9 cellular contexts compared by ENCODE assay signal in the genomic region with DNA sequence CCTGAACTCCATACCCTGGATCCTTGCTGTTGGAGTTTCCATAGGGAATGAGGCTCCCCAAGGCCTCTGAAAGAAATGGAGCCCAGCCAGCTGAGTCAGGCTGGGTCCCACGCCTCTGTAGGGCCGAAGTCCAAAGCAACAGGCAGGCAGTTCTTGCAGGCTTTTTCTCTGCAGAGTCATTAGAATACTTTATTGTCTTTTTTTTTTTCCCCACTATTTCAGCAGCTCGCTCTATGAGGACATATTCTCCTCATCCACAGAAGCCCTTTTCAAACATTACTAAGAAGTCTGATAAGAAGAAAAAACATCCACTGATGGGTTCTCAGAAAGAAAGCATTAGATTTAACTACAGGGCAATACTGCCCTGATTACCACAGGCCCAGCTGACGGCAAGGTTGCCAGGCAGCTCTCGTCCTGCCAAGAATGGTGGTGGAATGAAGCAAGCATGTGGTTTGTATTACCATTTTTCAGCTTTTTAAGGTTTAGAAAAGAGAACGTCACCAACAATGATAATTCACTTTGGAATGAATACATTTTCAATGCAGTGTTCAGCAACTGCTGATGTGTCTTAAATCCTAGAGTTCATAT.
DNase-seq lines count a peak whose midpoint lies in the region; ATAC-seq, FAIRE-seq and TF ChIP-seq lines count a peak whose summit lies in the region.
"Had no signal": no experiment of that assay in that cellular context is flagged by ENCODE, and none has a peak within 500 bp of the region (broad histone marks: within the 10 kb centered on the region; RNA-seq: fewer than 3 reads in every experiment).

No MANE protein-coding gene starts in this region.

- ATAC-seq in A549 (peak; percentile 89 to 93), HG02981 (IDR thresholded peaks at IDR 0.05; ENCODE audit: unreplicated experiment) (no peak)
- ATAC-seq in stimulated activated naive CD8-positive, alpha-beta T cell treated with anti-CD3 and anti-CD28 coated beads, Interleukin-15, Interleukin-2, amounts not matched to agents 100 U/mL and 50 U/mL, for 24 hours = no peak

- no peak for TF ChIP-seq EP300 in A549 (IDR thresholded peaks at IDR 0.05)

- no peak overlapping the region for H3K4me3 Mint-ChIP-seq in endodermal cell

- TF ChIP-seq CTCF in A549 (IDR thresholded peaks at IDR 0.05) (no peak), endodermal cell (conservative IDR thresholded peaks at IDR 0.05) (no peak), GM20000 (IDR thresholded peaks at IDR 0.05; ENCODE audit: extremely low read depth, missing control alignments) (no peak)

- H3K9me3 ChIP-seq in A549 = no peaks in the 10 kb centered on the region
- H3K9me3 ChIP-seq in endodermal cell (ENCODE audit: control insufficient read depth, low read length) = no peaks in the 10 kb centered on the region
- H3K9me3 ChIP-seq in mucosa of stomach (ENCODE audit: control insufficient read depth, low read length) = no peaks in the 10 kb centered on the region

- POLR2A ChIA-PET in A549 (lab: Yijun Ruan, JAX) = interaction anchor here (1.6 kb wide), 1 partner anchor 223 kb away, joined by 13 read pairs; the partner anchor contains the start of gene CITED2

- no peaks in the 10 kb centered on the region for H3K36me3 Mint-ChIP-seq in endodermal cell (ENCODE audit: low read depth)

- H3K27me3 ChIP-seq in endodermal cell (ENCODE audit: control insufficient read depth, insufficient read depth, low read length, poor library complexity, severe bottlenecking) (no peaks in the 10 kb centered on the region), mucosa of stomach (ENCODE audit: control insufficient read depth, insufficient read depth, low read length) (no peaks in the 10 kb centered on the region)

- H3K9ac ChIP-seq in endodermal cell (ENCODE audit: extremely low read depth, low read length, poor library complexity, severe bottlenecking) = no peak overlapping the region
- H3K9ac ChIP-seq in mucosa of stomach (ENCODE audit: low read length) = peak overlapping the region; percentile 8

- no peaks in the 10 kb centered on the region for H3K9me3 Mint-ChIP-seq in endodermal cell

- FAIRE-seq in A549 (lab: Jason Lieb, UNC) = no peak

- CTCF ChIA-PET in A549 (lab: Yijun Ruan, JAX) = interaction anchor here (1.4 kb wide), 1 partner anchor 17 kb away, joined by 5 read pairs; no protein-coding TSS in a partner anchor

- DNase-seq in A549 (ENCODE audit: low read depth in 1 of 2, low spot score in 1 of 2) = peak; percentile 17 to 61
- DNase-seq in NCI-H226 = peak; percentile 95
- peak; percentile 51 for DNase-seq in endodermal cell
- no peak for DNase-seq in stimulated activated naive CD8-positive, alpha-beta T cell treated with anti-CD3 and anti-CD28 coated beads, Interleukin-15, Interleukin-2, amounts not matched to agents 100 U/mL and 50 U/mL, for 24 hours
- DNase-seq in NCI-H2081 (lab: John Stamatoyannopoulos, UW) = no peak
- no peak for DNase-seq in GM20000 (ENCODE audit: low spot score)
- DNase-seq: NCI-H1436 had no signal

- H3K36me3 ChIP-seq in endodermal cell (ENCODE audit: control insufficient read depth, insufficient read depth, low read length) (no peaks in the 10 kb centered on the region), mucosa of stomach (ENCODE audit: control insufficient read depth, insufficient read depth, low read length) (no peaks in the 10 kb centered on the region)

- no peak overlapping the region for H3K27ac Mint-ChIP-seq in endodermal cell

- H3K27me3 Mint-ChIP-seq in endodermal cell (ENCODE audit: insufficient read depth) = no peaks in the 10 kb centered on the region

- H3K4me1 ChIP-seq in A549 (peaks cover 27% of the 10 kb centered on the region), endodermal cell (ENCODE audit: control insufficient read depth, insufficient read depth, low read length) (peaks cover 25% of the 10 kb centered on the region), mucosa of stomach (ENCODE audit: control insufficient read depth, insufficient read depth, low read length) (peaks cover 49% of the 10 kb centered on the region)

- no peak for TF ChIP-seq POLR2A in A549 (IDR thresholded peaks at IDR 0.05; ENCODE audit: low read length)

- H3K4me1 Mint-ChIP-seq in endodermal cell = peaks cover 30% of the 10 kb centered on the region

- peak overlapping the region; percentile 61 for H3K4me2 ChIP-seq in A549

- WGBS in A549 (ENCODE audit: missing lambda C conversion rate) = 23% methylated on average over 6 of the region's 6 CpGs
- WGBS in endodermal cell (ENCODE audit: insufficient coverage in 1 of 2, insufficient read length in 1 of 2), 2 experiments = 74 to 81% methylated on average over 5 to 6 of the region's 6 CpGs

- no peak for TF ChIP-seq RAD21 in A549 (conservative IDR thresholded peaks at IDR 0.05 in 1 of 2, IDR thresholded peaks at IDR 0.05 in 1 of 2)

- H3K27ac ChIP-seq in A549 (peak overlapping the region; percentile 54 to 61), endodermal cell (ENCODE audit: low read depth, low read length) (no peak overlapping the region)

- no peak overlapping the region for H3K4me3 ChIP-seq in A549
- H3K4me3 ChIP-seq in endodermal cell (ENCODE audit: low read length) = no peak overlapping the region
- H3K4me3 ChIP-seq in mucosa of stomach (ENCODE audit: low read length) = no peak overlapping the region

TF ChIP-seq in A549, 52 proteins besides CTCF, POLR2A, EP300 and RAD21:
- TF ChIP-seq RFX5 (IDR thresholded peaks at IDR 0.05) = peak; percentile 80
- TF ChIP-seq NR3C1 (IDR thresholded peaks at IDR 0.05) = no peak
- TF ChIP-seq FOSL2 (IDR thresholded peaks at IDR 0.05) = no peak
- 0 out of 2 replicates have a peak, but pooled peaks have one; percentile 2 for TF ChIP-seq FOSL2 (CRISPR knock-in tag; IDR thresholded peaks at IDR 0.05)

Comparison
In these comparisons a context has a peak if more than half of its experiments do, and no peak if none do; other contexts are left out.
1. ATAC-seq: peak in A549 (2 of 2); none in HG02981 (single experiment) and stimulated activated naive CD8-positive, alpha-beta T cell treated with anti-CD3 and anti-CD28 coated beads, Interleukin-15, Interleukin-2, amounts not matched to agents 100 U/mL and 50 U/mL, for 24 hours (single experiment).
2. DNase-seq: peak in A549 (2 of 2), NCI-H226 (single experiment) and endodermal cell (single experiment); none in stimulated activated naive CD8-positive, alpha-beta T cell treated with anti-CD3 and anti-CD28 coated beads, Interleukin-15, Interleukin-2, amounts not matched to agents 100 U/mL and 50 U/mL, for 24 hours (single experiment), NCI-H2081 (0 of 2) and GM20000 (single experiment).